9 cellular contexts compared by ENCODE assay signal in genomic region chr9:38066167-38066906, GRCh38. TPM values are rescaled to one million over a fixed set of nuclear protein-coding genes. Genes with fewer than 3 reads are reported as not detected.
DNase-seq lines count a peak whose midpoint lies in the region; ATAC-seq and TF ChIP-seq lines count a peak whose summit lies in the region.
"Had no signal": no experiment of that assay in that cellular context is flagged by ENCODE, and none has a peak within 500 bp of the region (broad histone marks: within the 10 kb centered on the region; RNA-seq: fewer than 3 reads in every experiment).

No MANE protein-coding gene starts in this region.

- peak overlapping the region in 7 of 8 donors; percentile 3 to 99 (median 92) for H3K4me3 ChIP-seq in spleen

- H3K27ac Mint-ChIP-seq in glutamatergic neuron (ENCODE audit: unreplicated experiment) = peak overlapping the region; percentile 73

- no peak for TF ChIP-seq POLR2A in spleen (IDR thresholded peaks at IDR 0.05)

- 74 to 86% (median 83%) methylated on average over 7 of the region's 7 CpGs for WGBS in spleen, 5 donors

- H3K36me3 ChIP-seq in spleen = no peaks in the 10 kb centered on the region

- H3K27ac ChIP-seq in spleen = peak overlapping the region in 5 of 8 donors; percentile 26 to 89 (median 82)
- H3K27ac ChIP-seq: 22Rv1 had no signal

- no peaks in the 10 kb centered on the region for H3K9me3 ChIP-seq in spleen

- peaks cover 12% of the 10 kb centered on the region for H3K9me3 Mint-ChIP-seq in glutamatergic neuron (ENCODE audit: unreplicated experiment)

- DNase-seq in DMS 273 (lab: John Stamatoyannopoulos, UW; ENCODE audit: unreplicated experiment) (peak; percentile 68), DMS 273 treated with DMSO at 0.1 percent for 48 hours (lab: John Stamatoyannopoulos, UW) (no peak), SW480 (ENCODE audit: low spot score) (peak; percentile 42), glutamatergic neuron (no peak), spleen (no peak), UCSD-AML1 (lab: John Stamatoyannopoulos, UW; ENCODE audit: unreplicated experiment) (no peak), kidney glomerular epithelial cell (lab: John Stamatoyannopoulos, UW) (no peak)

- H3K27me3 Mint-ChIP-seq in glutamatergic neuron (ENCODE audit: unreplicated experiment) = peaks cover 24% of the 10 kb centered on the region

- intact Hi-C loops in spleen (cut with DNase I; ENCODE audit: low total_unique reads) = loop anchor here (5.0 kb wide), 1 partner anchor 154 kb away; no protein-coding TSS in a partner anchor

- H3K4me3 Mint-ChIP-seq in glutamatergic neuron (ENCODE audit: unreplicated experiment) = peak overlapping the region; percentile 96

- no peaks in the 10 kb centered on the region for H3K36me3 Mint-ChIP-seq in glutamatergic neuron (ENCODE audit: unreplicated experiment)

- peaks cover 14 to 64% (median 42%) of the 10 kb centered on the region in 6 donors for H3K4me1 ChIP-seq in spleen

- peaks cover 0 to 28% (median 12%) of the 10 kb centered on the region in 7 donors for H3K27me3 ChIP-seq in spleen (replicated peaks in 1 of 7)

- no peak for ATAC-seq in HG02571 (IDR thresholded peaks at IDR 0.05; ENCODE audit: unreplicated experiment)

- TF ChIP-seq CTCF in glutamatergic neuron (IDR thresholded peaks at IDR 0.05; ENCODE audit: partially characterized antibody, unreplicated experiment) (no peak), spleen (IDR thresholded peaks at IDR 0.05 in 8 of 11, conservative IDR thresholded peaks at IDR 0.05 in 3 of 11) (no peak)

- H3K4me1 Mint-ChIP-seq in glutamatergic neuron (ENCODE audit: low read depth, unreplicated experiment) = peaks cover 46% of the 10 kb centered on the region

RNA-seq across cellular contexts. Expression of gene SHB, which starts 2.7 kb away (rescaled TPM):
- total RNA-seq in glutamatergic neuron (ENCODE audit: unreplicated experiment) (31.7 TPM), spleen (10 to 100 TPM in 3 of 7 donors, 1 to 10 TPM in 4; 5.3 to 20.5 (median 8.5) TPM)
- 1 to 10 TPM; 1.2 to 4.4 (median 1.7) TPM for polyA plus RNA-seq in spleen

Comparison
In these comparisons a context has a peak if more than half of its experiments do, and no peak if none do; other contexts are left out.
1. DNase-seq: peak in DMS 273 (single experiment) and SW480 (single experiment); none in DMS 273 treated with DMSO at 0.1 percent for 48 hours (single experiment), glutamatergic neuron (single experiment), spleen (single experiment), UCSD-AML1 (single experiment) and kidney glomerular epithelial cell (single experiment).